ENCODE assay signal across 16 cellular contexts in genomic region chr17:3748576-3748975, GRCh38. TPM values are rescaled to one million over a fixed set of nuclear protein-coding genes. Genes with fewer than 3 reads are reported as not detected.
"Had no signal": no experiment of that assay in that cellular context is flagged by ENCODE, and none has a peak within 500 bp of the region (broad histone marks: within the 10 kb centered on the region; RNA-seq: fewer than 3 reads in every experiment).

No MANE protein-coding gene starts in this region.

- H3K4me3 ChIP-seq: breast epithelium, esophagus squamous epithelium, lung, ovary, stomach, thoracic aorta had no signal

- H3K36me3 ChIP-seq: breast epithelium, esophagus squamous epithelium, ovary, stomach, thoracic aorta had no signal

- DNase-seq: aorta; esophagus squamous epithelium; foreskin fibroblast; glutamatergic neuron; immature natural killer cell; left colon; naive B cell; stimulated activated CD4-positive, alpha-beta T cell treated with anti-CD3 and anti-CD28 coated beads, Interleukin-15, amount 100 ng/mL, for 24 hours; stimulated activated CD4-positive, alpha-beta T cell treated with anti-CD3 and anti-CD28 coated beads, Interleukin-4, amount 100 ng/mL, for 24 hours; stomach; T-helper 9 cell had no signal

- H3K4me3 Mint-ChIP-seq: immature natural killer cell had no signal

- ATAC-seq: activated naive CD4-positive, alpha-beta T cell treated with anti-CD3 and anti-CD28 coated beads, Interleukin-2, amount 50 U/mL, for 72 hours; left colon had no signal

- H3K27ac ChIP-seq: breast epithelium, esophagus squamous epithelium, ovary, stomach, thoracic aorta had no signal

- H3K9me3 ChIP-seq: breast epithelium, esophagus squamous epithelium, ovary, stomach, thoracic aorta had no signal

- H3K27me3 Mint-ChIP-seq: naive B cell had no signal

- H3K9me3 Mint-ChIP-seq: activated naive CD4-positive, alpha-beta T cell treated with anti-CD3 and anti-CD28 coated beads, Interleukin-2, amount 50 U/mL, for 72 hours; immature natural killer cell; naive B cell had no signal

- H3K27me3 ChIP-seq: breast epithelium, ovary had no signal

- H3K4me1 ChIP-seq: breast epithelium, esophagus squamous epithelium, stomach had no signal

- H3K36me3 Mint-ChIP-seq: activated naive CD4-positive, alpha-beta T cell treated with anti-CD3 and anti-CD28 coated beads, Interleukin-2, amount 50 U/mL, for 72 hours; immature natural killer cell; naive B cell had no signal

RNA-seq across cellular contexts. Expression of gene HASPIN, which starts 24.9 kb away (rescaled TPM):
- polyA plus RNA-seq: aorta had no signal
